ENCODE assay signal across 9 cellular contexts in genomic region chr2:241035142-241035817, GRCh38. TPM values are rescaled to one million over a fixed set of nuclear protein-coding genes. Genes with fewer than 3 reads are reported as not detected.
DNase-seq lines count a peak whose midpoint lies in the region; ATAC-seq, FAIRE-seq and TF ChIP-seq lines count a peak whose summit lies in the region.
"Had no signal": no experiment of that assay in that cellular context is flagged by ENCODE, and none has a peak within 500 bp of the region (broad histone marks: within the 10 kb centered on the region; RNA-seq: fewer than 3 reads in every experiment).

No MANE protein-coding gene starts in this region.

- peak in 2 of 3 donors; percentile 29 to 45 for DNase-seq in CD4-positive, CD25-positive, alpha-beta regulatory T cell
- peak; percentile 57 for DNase-seq in activated T-cell treated with anti-CD3 and anti-CD28 coated beads, Interleukin-2, amount 50 U/mL, for 24 hours
- DNase-seq in kidney (peak; percentile 71), Calu3 (no peak), D341Med (ENCODE audit: low spot score) (no peak)
- DNase-seq: NCI-H1417 had no signal

- H3K9ac ChIP-seq in HUES48 (ENCODE audit: low read depth, low read length) (no peak overlapping the region), kidney (ENCODE audit: low read length in 2 of 2) (no peak overlapping the region)

- H3K4me3 Mint-ChIP-seq in CD4-positive, CD25-positive, alpha-beta regulatory T cell: peak overlapping the region; percentile 26 to 93 (median 69)
- no peak overlapping the region for H3K4me3 Mint-ChIP-seq in activated T-cell treated with anti-CD3 and anti-CD28 coated beads, Interleukin-2, amount 50 U/mL, for 24 hours
- H3K4me3 Mint-ChIP-seq in Calu3 (ENCODE audit: low read depth, unreplicated experiment): no peak overlapping the region

- peaks cover 14% of the 10 kb centered on the region for H3K27me3 Mint-ChIP-seq in CD4-positive, CD25-positive, alpha-beta regulatory T cell
- H3K27me3 Mint-ChIP-seq in activated T-cell treated with anti-CD3 and anti-CD28 coated beads, Interleukin-2, amount 50 U/mL, for 24 hours: no peaks in the 10 kb centered on the region
- H3K27me3 Mint-ChIP-seq in Calu3 (ENCODE audit: unreplicated experiment): peaks cover 45% of the 10 kb centered on the region

- no peak for FAIRE-seq in kidney (lab: Jason Lieb, UNC)

- H3K36me3 Mint-ChIP-seq in CD4-positive, CD25-positive, alpha-beta regulatory T cell: no peaks in the 10 kb centered on the region
- no peaks in the 10 kb centered on the region for H3K36me3 Mint-ChIP-seq in activated T-cell treated with anti-CD3 and anti-CD28 coated beads, Interleukin-2, amount 50 U/mL, for 24 hours (ENCODE audit: low read depth)
- no peaks in the 10 kb centered on the region for H3K36me3 Mint-ChIP-seq in Calu3 (ENCODE audit: insufficient read depth, unreplicated experiment)

- H3K27ac Mint-ChIP-seq in CD4-positive, CD25-positive, alpha-beta regulatory T cell: peak overlapping the region in 1 of 3 donors; percentile 59
- H3K27ac Mint-ChIP-seq in activated T-cell treated with anti-CD3 and anti-CD28 coated beads, Interleukin-2, amount 50 U/mL, for 24 hours: no peak overlapping the region
- no peak overlapping the region for H3K27ac Mint-ChIP-seq in Calu3 (ENCODE audit: unreplicated experiment)

- peak overlapping the region; percentile 61 for H3K27ac ChIP-seq in CD4-positive, CD25-positive, alpha-beta regulatory T cell (ENCODE audit: insufficient read depth, low read length, poor library complexity, severe bottlenecking)
- H3K27ac ChIP-seq in HUES48 (ENCODE audit: low read depth, low read length) (no peak overlapping the region), kidney (ENCODE audit: low read depth in 2 of 2, low read length in 2 of 2) (no peak overlapping the region)

- H3K4me1 ChIP-seq in CD4-positive, CD25-positive, alpha-beta regulatory T cell (ENCODE audit: control insufficient read depth, insufficient read depth, low read length, poor library complexity, severe bottlenecking): peaks cover 38% of the 10 kb centered on the region
- peaks cover 6% of the 10 kb centered on the region; the same call in 1 of the 2 replicates for H3K4me1 ChIP-seq in HUES48 (ENCODE audit: control insufficient read depth, insufficient read depth, low read length)
- peaks cover 3 to 5% of the 10 kb centered on the region in 2 donors for H3K4me1 ChIP-seq in kidney (ENCODE audit: control insufficient read depth in 1 of 2, insufficient read depth in 1 of 2, low read depth in 1 of 2, low read length in 2 of 2)

- no peak overlapping the region for H3K4me3 ChIP-seq in CD4-positive, CD25-positive, alpha-beta regulatory T cell (ENCODE audit: low read depth, low read length)
- peak overlapping the region; percentile 37; the same call in 1 of the 2 replicates for H3K4me3 ChIP-seq in HUES48 (ENCODE audit: low read depth, low read length)
- H3K4me3 ChIP-seq in kidney (ENCODE audit: low read length in 2 of 2): no peak overlapping the region

- no peak for TF ChIP-seq CTCF in kidney (IDR thresholded peaks at IDR 0.05; ENCODE audit: borderline replicate concordance, extremely low read depth, insufficient read depth)
- TF ChIP-seq CTCF in Calu3 (IDR thresholded peaks at IDR 0.05; ENCODE audit: unreplicated experiment): no peak

- ATAC-seq in CD4-positive, CD25-positive, alpha-beta regulatory T cell (ENCODE audit: low read depth in 2 of 2): no peak
- ATAC-seq in GM18868 (IDR thresholded peaks at IDR 0.05; ENCODE audit: unreplicated experiment): no peak
- ATAC-seq in GM21423 (IDR thresholded peaks at IDR 0.05; ENCODE audit: unreplicated experiment): no peak

- CTCF ChIA-PET in Calu3 (lab: Charles Lee): no interaction called here

- H3K9me3 ChIP-seq in CD4-positive, CD25-positive, alpha-beta regulatory T cell (ENCODE audit: control insufficient read depth in 2 of 2, low read length in 2 of 2): no peaks in the 10 kb centered on the region
- H3K9me3 ChIP-seq in HUES48 (ENCODE audit: control insufficient read depth, insufficient read depth, low read length) (no peaks in the 10 kb centered on the region), kidney (ENCODE audit: control insufficient read depth in 1 of 2, low read length in 2 of 2) (no peaks in the 10 kb centered on the region)

- BruUV-seq in Calu3 (replicated peaks; lab: Mats Ljungman, UMichigan): no TSS peak

- peaks cover 0 to 7% (median 0%) of the 10 kb centered on the region in 7 donors for H3K9me3 Mint-ChIP-seq in CD4-positive, CD25-positive, alpha-beta regulatory T cell
- no peaks in the 10 kb centered on the region for H3K9me3 Mint-ChIP-seq in activated T-cell treated with anti-CD3 and anti-CD28 coated beads, Interleukin-2, amount 50 U/mL, for 24 hours
- H3K9me3 Mint-ChIP-seq in Calu3 (ENCODE audit: low read depth, unreplicated experiment): no peaks in the 10 kb centered on the region

- H3K27me3 ChIP-seq in CD4-positive, CD25-positive, alpha-beta regulatory T cell (ENCODE audit: control insufficient read depth, insufficient read depth, low read length): no peaks in the 10 kb centered on the region
- H3K27me3 ChIP-seq in HUES48 (ENCODE audit: control insufficient read depth, insufficient read depth, low read length): peaks cover 30% of the 10 kb centered on the region

- H3K36me3 ChIP-seq in CD4-positive, CD25-positive, alpha-beta regulatory T cell (ENCODE audit: control insufficient read depth, insufficient read depth, low read length): peaks cover 8% of the 10 kb centered on the region
- H3K36me3 ChIP-seq in HUES48 (ENCODE audit: control insufficient read depth, insufficient read depth, low read length) (no peaks in the 10 kb centered on the region), kidney (ENCODE audit: control insufficient read depth in 1 of 2, insufficient read depth in 2 of 2, low read length in 2 of 2) (no peaks in the 10 kb centered on the region)

- intact Hi-C loops in kidney (cut with DNase I): no loop called here
- intact Hi-C loops in Calu3 (cut with micrococcal nuclease; ENCODE audit: unreplicated experiment): no loop called here

- H3K4me1 Mint-ChIP-seq in CD4-positive, CD25-positive, alpha-beta regulatory T cell: peaks cover 5 to 34% (median 13%) of the 10 kb centered on the region in 4 donors
- peaks cover 23% of the 10 kb centered on the region for H3K4me1 Mint-ChIP-seq in activated T-cell treated with anti-CD3 and anti-CD28 coated beads, Interleukin-2, amount 50 U/mL, for 24 hours (ENCODE audit: low read depth)
- no peaks in the 10 kb centered on the region for H3K4me1 Mint-ChIP-seq in Calu3 (ENCODE audit: low read depth, unreplicated experiment)

RNA-seq across cellular contexts. Expression of gene SNED1, which starts 36.9 kb away (rescaled TPM):
- total RNA-seq in CD4-positive, CD25-positive, alpha-beta regulatory T cell: 170 TPM
- 1 to 10 TPM; 1.7 to 5.6 (median 2.2) TPM for polyA plus RNA-seq in CD4-positive, CD25-positive, alpha-beta regulatory T cell
- total RNA-seq in kidney (42.1 TPM), Calu3 (2022) (0.76 and 0.86 TPM in 2 replicates)
- polyA plus RNA-seq in kidney (ENCODE audit: insufficient read depth, low read depth, low replicate concordance): 3.0 TPM

Comparison
In these comparisons a context has a peak if more than half of its experiments do, and no peak if none do; other contexts are left out.
1. DNase-seq: peak in CD4-positive, CD25-positive, alpha-beta regulatory T cell (2 of 3), activated T-cell treated with anti-CD3 and anti-CD28 coated beads, Interleukin-2, amount 50 U/mL, for 24 hours (single experiment) and kidney (single experiment); none in Calu3 (single experiment) and D341Med (single experiment).
2. H3K4me3 Mint-ChIP-seq: peak in CD4-positive, CD25-positive, alpha-beta regulatory T cell (4 of 4); none in activated T-cell treated with anti-CD3 and anti-CD28 coated beads, Interleukin-2, amount 50 U/mL, for 24 hours (single experiment) and Calu3 (single experiment).
3. RNA of gene SNED1, which starts 36.9 kb away (total RNA-seq): 170 TPM in CD4-positive, CD25-positive, alpha-beta regulatory T cell (single experiment) and 42.1 TPM in kidney (single experiment); 0.76 to 0.86 TPM in Calu3; every median in the first group is over 10 times any median in the second.